In genomic region chrX:37357436-37357835, GRCh38 we compare ENCODE assay signal across 25 cellular contexts. TPM values are rescaled to one million over a fixed set of nuclear protein-coding genes. Genes with fewer than 3 reads are reported as not detected.
"Had no signal": no experiment of that assay in that cellular context is flagged by ENCODE, and none has a peak within 500 bp of the region (broad histone marks: within the 10 kb centered on the region; RNA-seq: fewer than 3 reads in every experiment).

No MANE protein-coding gene starts in this region.

- H3K27ac ChIP-seq: brain microvascular endothelial cell, Peyer's patch had no signal

- ATAC-seq: activated CD8-positive, alpha-beta memory T cell treated with anti-CD3 and anti-CD28 coated beads, Interleukin-2, amount 10 ng/mL, durations not matched to agents 7 days and 5 days had no signal

- DNase-seq: activated B cell treated with CpG ODN at 0.5 μM for 24 hours; activated CD4-positive, alpha-beta T cell treated with anti-CD3 and anti-CD28 coated beads for 1 hour; activated CD4-positive, alpha-beta T cell treated with anti-CD3 and anti-CD28 coated beads, Interleukin-2, amount 10 ng/mL, durations not matched to agents 24 days and 14 days; activated CD4-positive, alpha-beta T cell treated with anti-CD3 and anti-CD28 coated beads, Interleukin-2, amount 50 U/mL, for 48 hours; activated CD8-positive, alpha-beta memory T cell treated with anti-CD3 and anti-CD28 coated beads, Interleukin-2, amount 10 ng/mL, durations not matched to agents 7 days and 5 days; activated effector memory CD4-positive, alpha-beta T cell treated with Interleukin-2 at 50 U/mL for 16 hours; activated naive CD4-positive, alpha-beta T cell; activated T-cell treated with anti-CD3 and anti-CD28 coated beads, Interleukin-2, amount 50 U/mL, for 24 hours; amygdala; brain microvascular endothelial cell; cerebellar nuclear complex; Kasumi-1; KBM-7; NCI-H1092; NCI-H1417; NCI-H1930; NCI-H2171; NCI-H2227 treated with DMSO at 0.1 percent for 48 hours; NCI-H510A; NCI-H526 treated with DMSO at 0.1 percent for 48 hours; NCI-H82; OCI-M1; Peyer's patch; SHP77 treated with DMSO at 0.1 percent for 48 hours had no signal

RNA-seq across cellular contexts. Expression of gene PRRG1, which starts 8.3 kb away (rescaled TPM):
- total RNA-seq: activated B cell treated with CpG ODN at 0.5 μM for 24 hours; activated CD4-positive, alpha-beta T cell treated with anti-CD3 and anti-CD28 coated beads, Interleukin-2, amount 10 ng/mL, durations not matched to agents 24 days and 14 days; activated CD8-positive, alpha-beta memory T cell treated with anti-CD3 and anti-CD28 coated beads, Interleukin-2, amount 10 ng/mL, durations not matched to agents 7 days and 5 days; activated T-helper 1 cell treated with anti-CD3 and anti-CD28 coated beads, Interleukin-12 subunit alpha, Interleukin-12 subunit beta, Interleukin-2, Interleukin-4 antibody, amounts not matched to agents 30 ng/mL and 10 ng/mL and 1 ng/mL, durations not matched to agents 14 hours and 24 hours and 36 hours had no signal
